In the genomic region with DNA sequence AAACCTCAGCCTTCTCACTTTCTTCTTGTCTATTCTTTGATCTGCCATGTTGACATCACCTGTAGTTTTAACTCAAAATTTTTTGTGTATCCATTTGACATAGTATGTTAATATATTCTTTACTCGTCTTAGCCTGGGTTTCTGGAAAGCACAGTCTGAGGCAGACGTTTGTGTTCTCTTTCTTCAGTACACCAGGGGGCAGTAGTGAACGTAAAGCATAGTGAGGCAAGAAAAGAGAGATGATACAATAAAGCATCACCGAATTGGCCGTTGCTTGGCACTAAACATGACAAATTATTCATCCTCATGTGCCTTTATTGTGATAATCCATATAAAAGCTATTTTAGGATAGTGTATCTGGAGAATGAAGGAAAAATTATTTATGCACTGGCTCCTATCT, we compare ENCODE assay signal across 8 cellular contexts.
DNase-seq lines count a peak whose midpoint lies in the region; ATAC-seq and TF ChIP-seq lines count a peak whose summit lies in the region.

No MANE protein-coding gene starts in this region.

- H3K9me3 ChIP-seq in right atrium auricular region (no peaks in the 10 kb centered on the region), parathyroid adenoma (ENCODE audit: control insufficient read depth, low read length) (no peaks in the 10 kb centered on the region)

- intact Hi-C loops in left ventricle myocardium superior (cut with micrococcal nuclease) = no loop called here

- H2AFZ ChIP-seq in parathyroid adenoma = no peak overlapping the region

- no peaks in the 10 kb centered on the region for H3K27me3 ChIP-seq in right atrium auricular region
- no peaks in the 10 kb centered on the region for H3K27me3 ChIP-seq in parathyroid adenoma (ENCODE audit: control insufficient read depth, insufficient read depth, low read length)

- H3K36me3 ChIP-seq in right atrium auricular region (no peaks in the 10 kb centered on the region), parathyroid adenoma (ENCODE audit: control insufficient read depth, insufficient read depth, low read length) (no peaks in the 10 kb centered on the region)

- CTCF ChIA-PET in RWPE1 (lab: Yijun Ruan, JAX) = interaction anchor here (0.7 kb wide), 1 partner anchor 1031 kb away, joined by 4 read pairs; no protein-coding TSS in a partner anchor

- no peaks in the 10 kb centered on the region for H3K4me1 ChIP-seq in right atrium auricular region
- H3K4me1 ChIP-seq in parathyroid adenoma = no peaks in the 10 kb centered on the region

- DNase-seq in right atrium auricular region (ENCODE audit: low spot score) (no peak), left ventricle myocardium superior (no peak), RWPE1 (ENCODE audit: low spot score) (peak; percentile 17), epithelial cell of proximal tubule (ENCODE audit: low read depth) (peak; percentile 4)
- no peak for DNase-seq in stimulated activated CD8-positive, alpha-beta memory T cell treated with anti-CD3 and anti-CD28 coated beads, Interleukin-4, amount 100 ng/mL, for 48 hours

- no peak overlapping the region for H3K9ac ChIP-seq in parathyroid adenoma

- TF ChIP-seq CTCF in right atrium auricular region (IDR thresholded peaks at IDR 0.05) (peak; percentile 32 to 58), RWPE1 (conservative IDR thresholded peaks at IDR 0.05; ENCODE audit: low read depth) (peak; percentile 32), epithelial cell of proximal tubule (conservative IDR thresholded peaks at IDR 0.05; ENCODE audit: low read depth, low read length) (peak; percentile 88), parathyroid adenoma (IDR thresholded peaks at IDR 0.05) (peak; percentile 56)

- POLR2A ChIA-PET in RWPE1 (lab: Yijun Ruan, JAX; ENCODE audit: low non-redundant PET) = no interaction called here

- H3K4me2 ChIP-seq in parathyroid adenoma (ENCODE audit: low read length) = no peak overlapping the region

- H3K4me3 ChIP-seq in right atrium auricular region (no peak overlapping the region), epithelial cell of proximal tubule (ENCODE audit: low read depth, low read length) (no peak overlapping the region), parathyroid adenoma (ENCODE audit: low read depth, low read length) (no peak overlapping the region)

- ATAC-seq in left ventricle myocardium superior (no peak), HG03439 (IDR thresholded peaks at IDR 0.05; ENCODE audit: unreplicated experiment) (peak; percentile 61), GM18909 (IDR thresholded peaks at IDR 0.05; ENCODE audit: poor library complexity, unreplicated experiment) (no peak)

- no peak overlapping the region for H3K27ac ChIP-seq in right atrium auricular region
- H3K27ac ChIP-seq in RWPE1 = no peak overlapping the region
- no peak overlapping the region for H3K27ac ChIP-seq in parathyroid adenoma

- no peaks in the 10 kb centered on the region for H3K79me2 ChIP-seq in parathyroid adenoma

Comparison
In these comparisons a context has a peak if more than half of its experiments do, and no peak if none do; other contexts are left out.
1. DNase-seq: peak in RWPE1 (single experiment) and epithelial cell of proximal tubule (single experiment); none in right atrium auricular region (single experiment), left ventricle myocardium superior (single experiment) and stimulated activated CD8-positive, alpha-beta memory T cell treated with anti-CD3 and anti-CD28 coated beads, Interleukin-4, amount 100 ng/mL, for 48 hours (single experiment).
2. CTCF ChIP-seq: peak in every context shown above with its lines; median percentile 88 in epithelial cell of proximal tubule; 56 in parathyroid adenoma; 45 in right atrium auricular region; 32 in RWPE1.